Comparison of ENCODE assay signal across 11 cellular contexts in the genomic region with DNA sequence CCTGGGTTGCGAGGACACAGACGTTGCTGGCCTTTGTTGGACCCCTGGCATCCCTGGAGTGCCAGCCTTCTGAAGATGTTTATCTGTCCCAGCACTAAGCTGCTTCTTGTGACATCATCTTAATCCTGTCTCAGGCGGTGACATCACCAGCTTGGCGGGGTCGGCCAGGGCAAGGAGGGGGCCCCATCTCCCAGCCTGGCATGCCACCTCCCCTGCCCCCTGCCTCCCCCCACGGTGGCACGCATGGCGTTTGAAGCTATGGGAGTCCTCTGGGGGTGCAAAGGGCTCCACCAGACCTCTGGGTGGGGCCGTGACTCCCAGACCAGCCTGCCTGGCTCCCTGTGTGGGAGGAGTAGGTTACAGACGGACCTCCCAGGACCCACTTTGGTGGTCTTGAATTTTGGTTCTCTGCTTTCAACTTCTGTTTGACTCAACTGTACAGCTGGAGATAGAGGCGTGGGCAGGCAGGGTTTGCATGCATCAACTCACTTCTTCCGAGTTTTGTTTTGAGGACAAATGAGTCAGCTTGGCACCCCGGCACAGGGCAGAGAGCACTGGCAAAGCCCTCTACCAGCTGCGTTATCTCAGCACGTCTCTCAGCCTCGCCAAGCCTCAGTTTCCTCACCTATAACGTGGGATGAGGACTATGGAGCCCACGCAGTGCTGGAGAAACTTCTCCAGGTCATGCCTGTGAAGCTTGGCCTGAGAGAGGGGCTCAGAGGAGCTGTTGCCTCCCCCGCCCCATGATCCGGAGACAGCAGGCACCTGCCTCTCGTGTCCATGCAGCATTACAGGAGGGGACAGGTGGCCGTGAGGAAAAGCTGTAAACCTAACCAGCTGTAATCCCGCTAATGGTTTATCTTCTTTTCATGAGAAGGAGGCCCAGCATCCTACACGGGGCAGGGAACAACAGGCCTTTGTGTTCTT. TPM values are rescaled to one million over a fixed set of nuclear protein-coding genes. Genes with fewer than 3 reads are reported as not detected.
A peak's percentile ranks its signal among the peaks of the same experiment; 100 is the strongest.
DNase-seq lines count a peak whose midpoint lies in the region; ATAC-seq and TF ChIP-seq lines count a peak whose summit lies in the region.
"Had no signal": no experiment of that assay in that cellular context is flagged by ENCODE, and none has a peak within 500 bp of the region (broad histone marks: within the 10 kb centered on the region; RNA-seq: fewer than 3 reads in every experiment).

No MANE protein-coding gene starts in this region.

- no peaks in the 10 kb centered on the region for H3K79me2 ChIP-seq in H9 (ENCODE audit: insufficient read depth, low read length)

- WGBS in H9 (ENCODE audit: extremely low coverage, insufficient read length, low lambda C conversion rate), result no CpG with 5 or more reads among the region's 24 CpGs

- intact Hi-C loops in activated CD4-positive, alpha-beta T cell treated with anti-CD3 and anti-CD28 coated beads for 36 hours (cut with DNase I, micrococcal nuclease), result no loop called here
- intact Hi-C loops in colonic mucosa (cut with DNase I), result no loop called here
- intact Hi-C loops in posterior vena cava (cut with DNase I), result loop anchor here in 1 of 2 donors (5.0 kb wide), 1 partner anchor 33 kb away; no protein-coding TSS in a partner anchor

- H3K56ac ChIP-seq in H9 (ENCODE audit: insufficient read length, low read depth, low read length), result no peak overlapping the region

- no peak overlapping the region for H3K27ac Mint-ChIP-seq in activated CD4-positive, alpha-beta T cell treated with anti-CD3 and anti-CD28 coated beads for 36 hours
- H3K27ac Mint-ChIP-seq in H9, result peak overlapping the region in 1 of 3 experiments; percentile 72; a peak in 2 of 7 replicates
- H3K27ac Mint-ChIP-seq: activated T-helper 2 cell treated with anti-CD3 and anti-CD28 coated beads, Interferon-gamma antibody, Interleukin-2, Interleukin-4, amounts not matched to agents 10 μg/mL and 5 μg/mL and 100 μg/mL, durations not matched to agents 14 hours and 24 hours and 36 hours had no signal

- H2BK20ac ChIP-seq in H9 (ENCODE audit: low read depth, low read length, poor library complexity, severe bottlenecking), result no peak overlapping the region

- no peak overlapping the region for H4K91ac ChIP-seq in H9 (ENCODE audit: insufficient read length, low read depth, low read length)

- peaks cover 26% of the 10 kb centered on the region for H3K27me3 Mint-ChIP-seq in activated CD4-positive, alpha-beta T cell treated with anti-CD3 and anti-CD28 coated beads for 36 hours
- H3K27me3 Mint-ChIP-seq in H9 (ENCODE audit: low read depth), result peaks cover 16% of the 10 kb centered on the region

- H3K4me2 ChIP-seq in H9 (ENCODE audit: insufficient read depth, insufficient read length, low read length), result no peak overlapping the region

- H3K9me3 ChIP-seq in colonic mucosa (no peaks in the 10 kb centered on the region), H9 (ENCODE audit: control insufficient read depth, low read depth, low read length) (no peaks in the 10 kb centered on the region)

- no peaks in the 10 kb centered on the region for H3K36me3 ChIP-seq in colonic mucosa

- ATAC-seq in activated CD4-positive, alpha-beta T cell treated with anti-CD3 and anti-CD28 coated beads for 36 hours, result peak; percentile 67
- ATAC-seq in esophagus mucosa, result no peak
- ATAC-seq: K562 had no signal

- no peak overlapping the region for H3K23ac ChIP-seq in H9 (ENCODE audit: insufficient read length, low read depth, low read length)

- no peak overlapping the region for H3K4ac ChIP-seq in H9 (ENCODE audit: low read depth, low read length)

- peaks cover 7% of the 10 kb centered on the region for H3K4me1 Mint-ChIP-seq in activated CD4-positive, alpha-beta T cell treated with anti-CD3 and anti-CD28 coated beads for 36 hours
- H3K4me1 Mint-ChIP-seq in H9, result peaks cover 28 to 31% of the 10 kb centered on the region in 2 experiments

- H3K23me2 ChIP-seq in H9 (ENCODE audit: insufficient read length, low read depth, low read length, poor library complexity, severe bottlenecking), result no peaks in the 10 kb centered on the region

- H2BK120ac ChIP-seq in H9 (ENCODE audit: low read depth, low read length, poor library complexity, severe bottlenecking), result no peak overlapping the region

- no peak overlapping the region for H3T11ph ChIP-seq in H9 (ENCODE audit: low read length)

- no peak overlapping the region for H4K8ac ChIP-seq in H9 (replicated peaks; ENCODE audit: insufficient read length, low read depth, low read length)

- H3K27ac ChIP-seq in colonic mucosa (peak overlapping the region; percentile 40), H9 (ENCODE audit: insufficient read length, low read depth, low read length) (no peak overlapping the region)

- TF ChIP-seq CTCF in colonic mucosa (IDR thresholded peaks at IDR 0.05) (no peak), H9 (conservative IDR thresholded peaks at IDR 0.05) (no peak)

- H3K27me3 ChIP-seq in colonic mucosa (no peaks in the 10 kb centered on the region), H9 (ENCODE audit: insufficient read depth, low read length) (no peaks in the 10 kb centered on the region)

- H4K20me1 ChIP-seq in H9 (ENCODE audit: control insufficient read depth, insufficient read depth, insufficient read length), result no peaks in the 10 kb centered on the region

- H3K9ac ChIP-seq in colonic mucosa (ENCODE audit: low read depth in 2 of 2, low read length in 2 of 2) (peak overlapping the region in 1 of 2 donors; percentile 2), H9 (ENCODE audit: extremely low read depth, insufficient read length, low read length) (no peak overlapping the region)

- H3K79me1 ChIP-seq in H9 (ENCODE audit: insufficient read depth, low read depth, low read length, poor library complexity, severe bottlenecking), result no peaks in the 10 kb centered on the region

- no peaks in the 10 kb centered on the region for H3K9me3 Mint-ChIP-seq in activated CD4-positive, alpha-beta T cell treated with anti-CD3 and anti-CD28 coated beads for 36 hours (ENCODE audit: low read depth)
- no peaks in the 10 kb centered on the region for H3K9me3 Mint-ChIP-seq in H9
- H3K9me3 Mint-ChIP-seq: activated T-helper 2 cell treated with anti-CD3 and anti-CD28 coated beads, Interferon-gamma antibody, Interleukin-2, Interleukin-4, amounts not matched to agents 10 μg/mL and 5 μg/mL and 100 μg/mL, durations not matched to agents 14 hours and 24 hours and 36 hours; neural crest cell had no signal

- no peak overlapping the region for H3K18ac ChIP-seq in H9 (ENCODE audit: insufficient read length, low read depth, low read length)

- H2AK5ac ChIP-seq in H9 (ENCODE audit: insufficient read length, low read length), result no peak overlapping the region

- H2BK15ac ChIP-seq in H9 (ENCODE audit: low read depth, low read length), result no peak overlapping the region

- H2BK12ac ChIP-seq in H9 (ENCODE audit: insufficient read length, low read depth, low read length), result no peak overlapping the region

- H2BK5ac ChIP-seq in H9 (ENCODE audit: insufficient read length, low read length), result no peak overlapping the region

- H3K4me1 ChIP-seq in colonic mucosa, result no peaks in the 10 kb centered on the region
- H3K4me1 ChIP-seq in H9 (ENCODE audit: insufficient read depth, low read length), result peaks cover 7% of the 10 kb centered on the region; the same call in 1 of the 2 replicates

- peak; percentile 57 for DNase-seq in activated CD4-positive, alpha-beta T cell treated with anti-CD3 and anti-CD28 coated beads for 36 hours
- DNase-seq in activated CD4-positive, alpha-beta T cell treated with anti-CD3 and anti-CD28 coated beads for 1 hour, result no peak
- DNase-seq in LHCN-M2 (ENCODE audit: low read depth) (peak; percentile 90), colonic mucosa (no peak), posterior vena cava (ENCODE audit: low spot score) (peak; percentile 75), H9 (no peak), glomerular visceral epithelial cell (ENCODE audit: extremely low spot score) (no peak)

- POLR2A ChIA-PET in activated CD4-positive, alpha-beta T cell treated with anti-CD3 and anti-CD28 coated beads for 36 hours (lab: Charles Lee), result no interaction called here

- no peak overlapping the region for H3K4me3 ChIP-seq in colonic mucosa
- H3K4me3 ChIP-seq: K562 had no signal

- H3K4me3 Mint-ChIP-seq in activated CD4-positive, alpha-beta T cell treated with anti-CD3 and anti-CD28 coated beads for 36 hours, result no peak overlapping the region
- no peak overlapping the region for H3K4me3 Mint-ChIP-seq in H9
- H3K4me3 Mint-ChIP-seq: neural crest cell had no signal

- CTCF ChIA-PET in activated CD4-positive, alpha-beta T cell treated with anti-CD3 and anti-CD28 coated beads for 36 hours (lab: Charles Lee), result interaction anchor here (0.5 to 0.8 kb wide), 8 partner anchors 10 to 737 kb away, joined by 3 to 4 read pairs (median 3); no protein-coding TSS in a partner anchor

- no peak overlapping the region for H2AFZ ChIP-seq in H9 (ENCODE audit: low read length)

- no peak overlapping the region; the same call in 1 of the 2 replicates for H3K14ac ChIP-seq in H9 (ENCODE audit: insufficient read depth, low read length)

- no peak overlapping the region for H4K5ac ChIP-seq in H9 (ENCODE audit: insufficient read length, low read depth, low read length)

- no peaks in the 10 kb centered on the region for H3K36me3 Mint-ChIP-seq in activated CD4-positive, alpha-beta T cell treated with anti-CD3 and anti-CD28 coated beads for 36 hours (ENCODE audit: low read depth)
- no peaks in the 10 kb centered on the region for H3K36me3 Mint-ChIP-seq in H9 (ENCODE audit: insufficient read depth in 1 of 3, low read depth in 3 of 3)

RNA-seq across cellular contexts. Expression of gene EML1, which starts 38.8 kb away (rescaled TPM):
- 1 to 10 TPM; 1.7 TPM for total RNA-seq in activated CD4-positive, alpha-beta T cell treated with anti-CD3 and anti-CD28 coated beads for 36 hours
- total RNA-seq in LHCN-M2 (2014; rRNA removed) (27.2 and 27.8 TPM in 2 replicates), colonic mucosa (10 to 100 TPM in 1 of 2 donors, 1 to 10 TPM in 1; 3.6 to 14.2 TPM), posterior vena cava (10 to 100 TPM; 83.1 to 92.6 TPM), H9 (2021) (16.7 and 19.0 TPM in 2 replicates), esophagus mucosa (6.0 TPM)
- polyA plus RNA-seq in LHCN-M2 (2012), result 7.0 TPM

Comparison
In these comparisons a context has a peak if more than half of its experiments do, and no peak if none do; other contexts are left out.
1. DNase-seq: peak in activated CD4-positive, alpha-beta T cell treated with anti-CD3 and anti-CD28 coated beads for 36 hours (single experiment), LHCN-M2 (single experiment) and posterior vena cava (single experiment); none in activated CD4-positive, alpha-beta T cell treated with anti-CD3 and anti-CD28 coated beads for 1 hour (single experiment), colonic mucosa (single experiment), H9 (single experiment) and glomerular visceral epithelial cell (single experiment).